ENCODE assay signal across 30 cellular contexts in genomic region chr12:132199526-132200319, GRCh38.
"Had no signal": no experiment of that assay in that cellular context is flagged by ENCODE, and none has a peak within 500 bp of the region (broad histone marks: within the 10 kb centered on the region; RNA-seq: fewer than 3 reads in every experiment).

No MANE protein-coding gene starts in this region.

- H3K27ac Mint-ChIP-seq: activated B cell treated with CpG ODN at 0.5 μM for 24 hours; activated CD8-positive, alpha-beta T cell treated with anti-CD3 and anti-CD28 coated beads for 36 hours; activated naive CD8-positive, alpha-beta T cell; activated T-helper 17 cell treated with anti-CD3 and anti-CD28 coated beads, Interleukin-2, amount 50 U/mL, for 72 hours; effector memory CD8-positive, alpha-beta T cell; T-helper 17 cell; T-helper 2 cell treated with Interferon-gamma antibody and Interleukin-4, amounts not matched to agents 5 μg/mL and 100 μg/mL, for 36 hours had no signal

- H3K9me3 ChIP-seq: esophagus muscularis mucosa, gastrocnemius medialis had no signal

- H3K27ac ChIP-seq: brain microvascular endothelial cell, esophagus muscularis mucosa, foreskin keratinocyte, gastrocnemius medialis, WERI-Rb-1 had no signal

- H3K4me1 ChIP-seq: foreskin keratinocyte, gastrocnemius medialis had no signal

- H3K4me3 ChIP-seq: esophagus muscularis mucosa, gastrocnemius medialis had no signal

- H3K4me1 Mint-ChIP-seq: activated B cell treated with CpG ODN at 0.5 μM for 24 hours; activated T-helper 17 cell treated with anti-CD3 and anti-CD28 coated beads, Interleukin-2, amount 50 U/mL, for 72 hours; central memory CD8-positive, alpha-beta T cell had no signal

- H3K36me3 Mint-ChIP-seq: activated naive CD8-positive, alpha-beta T cell had no signal

- DNase-seq: activated B cell treated with CpG ODN at 0.5 μM for 24 hours; activated CD4-positive, alpha-beta T cell treated with anti-CD3 and anti-CD28 coated beads for 48 hours; activated CD4-positive, alpha-beta T cell treated with anti-CD3 and anti-CD28 coated beads, Interleukin-2, amount 50 U/mL, for 1 hour; activated CD4-positive, alpha-beta T cell treated with anti-CD3 and anti-CD28 coated beads, Interleukin-2, amount 50 U/mL, for 48 hours; activated CD8-positive, alpha-beta memory T cell treated with anti-CD3 and anti-CD28 coated beads for 24 hours; activated CD8-positive, alpha-beta T cell treated with anti-CD3 and anti-CD28 coated beads for 36 hours; activated effector memory CD4-positive, alpha-beta T cell treated with Interleukin-2 at 50 U/mL for 16 hours; activated gamma-delta T cell treated with Interleukin-2 at 50 U/mL for 16 hours; activated naive CD4-positive, alpha-beta T cell treated with anti-CD3 and anti-CD28 coated beads, Interleukin-2, amount 50 U/mL, for 16 hours; activated naive CD4-positive, alpha-beta T cell treated with Interleukin-2 at 50 U/mL for 16 hours; activated T-cell treated with anti-CD3 and anti-CD28 coated beads, Interleukin-2, amount 50 U/mL, for 4 hours; amniotic stem cell; brain microvascular endothelial cell; cortex of kidney; dermis blood vessel endothelial cell; effector CD4-positive, alpha-beta T cell; effector memory CD8-positive, alpha-beta T cell; erythroblast; foreskin keratinocyte; gastrocnemius medialis; T-helper 1 cell; T-helper 17 cell; T1000; WERI-Rb-1 had no signal

- H3K9me3 Mint-ChIP-seq: activated B cell treated with CpG ODN at 0.5 μM for 24 hours; activated CD8-positive, alpha-beta T cell treated with anti-CD3 and anti-CD28 coated beads for 36 hours; activated T-cell treated with anti-CD3 and anti-CD28 coated beads, Interleukin-2, amount 50 U/mL, for 4 hours; activated T-helper 17 cell treated with anti-CD3 and anti-CD28 coated beads, Interleukin-2, amount 50 U/mL, for 72 hours; central memory CD8-positive, alpha-beta T cell; effector memory CD8-positive, alpha-beta T cell; T-helper 2 cell treated with Interferon-gamma antibody and Interleukin-4, amounts not matched to agents 5 μg/mL and 100 μg/mL, for 36 hours had no signal

- H3K36me3 ChIP-seq: brain microvascular endothelial cell, esophagus muscularis mucosa, gastrocnemius medialis, WERI-Rb-1 had no signal

- H3K4me3 Mint-ChIP-seq: activated B cell treated with CpG ODN at 0.5 μM for 24 hours; activated CD8-positive, alpha-beta T cell treated with anti-CD3 and anti-CD28 coated beads for 36 hours; activated naive CD8-positive, alpha-beta T cell; activated T-cell treated with anti-CD3 and anti-CD28 coated beads, Interleukin-2, amount 50 U/mL, for 4 hours; activated T-helper 17 cell treated with anti-CD3 and anti-CD28 coated beads, Interleukin-2, amount 50 U/mL, for 72 hours; central memory CD8-positive, alpha-beta T cell; effector memory CD8-positive, alpha-beta T cell; T-helper 17 cell; T-helper 2 cell treated with Interferon-gamma antibody and Interleukin-4, amounts not matched to agents 5 μg/mL and 100 μg/mL, for 36 hours had no signal

- ATAC-seq: activated CD4-positive, CD25-positive, alpha-beta regulatory T cell treated with anti-CD3 and anti-CD28 coated beads, Interleukin-2, amount 50 U/mL, for 24 hours; activated CD8-positive, alpha-beta T cell treated with anti-CD3 and anti-CD28 coated beads for 36 hours; activated T-cell treated with anti-CD3 and anti-CD28 coated beads, Interleukin-2, amount 50 U/mL, for 4 hours; activated T-helper 17 cell treated with anti-CD3 and anti-CD28 coated beads, Interleukin-2, amount 50 U/mL, for 72 hours; effector memory CD8-positive, alpha-beta T cell; foreskin keratinocyte; gastrocnemius medialis; T-helper 17 cell had no signal
